Comparison of ENCODE assay signal across 8 cellular contexts in the genomic region with DNA sequence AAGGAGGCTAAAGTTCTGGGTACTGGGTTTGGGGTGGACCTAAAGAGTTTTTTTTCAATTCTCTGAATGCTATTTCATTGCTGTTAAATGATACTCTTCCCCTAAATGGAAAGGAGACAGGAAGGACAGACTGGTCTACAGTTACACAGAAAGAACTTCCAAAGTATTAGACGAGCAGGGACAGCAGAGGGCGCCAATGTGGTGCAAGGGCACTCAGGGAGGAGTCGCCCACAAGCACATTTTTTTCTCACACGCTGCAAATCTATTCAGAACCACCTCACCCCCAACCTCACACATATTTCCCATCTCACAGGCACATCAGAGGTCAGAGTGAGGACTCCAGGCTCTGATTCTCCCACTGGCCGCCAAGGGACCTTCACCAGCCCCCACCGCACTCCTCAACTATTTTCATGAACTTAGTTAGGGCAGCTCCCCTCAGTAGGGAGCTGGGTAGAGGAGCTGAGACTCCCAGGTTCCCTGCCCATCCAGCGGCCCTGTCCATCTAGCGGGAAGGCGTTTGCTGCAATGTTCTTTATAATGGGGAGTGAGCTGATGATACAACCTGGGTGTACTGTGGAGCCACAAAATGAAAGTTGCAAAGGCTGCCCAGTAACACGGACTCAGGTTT. TPM values are rescaled to one million over a fixed set of nuclear protein-coding genes. Genes with fewer than 3 reads are reported as not detected.
A peak's percentile ranks its signal among the peaks of the same experiment; 100 is the strongest.
DNase-seq lines count a peak whose midpoint lies in the region; ATAC-seq and TF ChIP-seq lines count a peak whose summit lies in the region.

No MANE protein-coding gene starts in this region.

- no peak overlapping the region for H3K4me3 ChIP-seq in kidney epithelial cell (ENCODE audit: low read depth, low read length)

- no peaks in the 10 kb centered on the region for H3K36me3 ChIP-seq in kidney epithelial cell (ENCODE audit: control insufficient read depth, insufficient read depth, low read length)

- ATAC-seq in HG03108 (IDR thresholded peaks at IDR 0.05; ENCODE audit: unreplicated experiment) (peak; percentile 64), GM21381 (IDR thresholded peaks at IDR 0.05; ENCODE audit: unreplicated experiment) (no peak)

- peak; percentile 97 for DNase-seq in DMS 273 (lab: John Stamatoyannopoulos, UW; ENCODE audit: unreplicated experiment)
- DNase-seq in NCI-H446 treated with DMSO at 0.1 percent for 48 hours (lab: John Stamatoyannopoulos, UW) = peak; percentile 79
- peak; percentile 47 for DNase-seq in activated CD4-positive, CD25-positive, alpha-beta regulatory T cell treated with anti-CD3 and anti-CD28 coated beads, Interleukin-2, amount 50 U/mL, for 16 hours (ENCODE audit: low read depth, low spot score)
- DNase-seq in cerebellar nuclear complex (lab: John Stamatoyannopoulos, UW) = peak; percentile 52 to 54
- DNase-seq in kidney epithelial cell (ENCODE audit: low read depth) = peak; percentile 60
- DNase-seq in stimulated activated CD4-positive, alpha-beta T cell treated with anti-CD3 and anti-CD28 coated beads, Interleukin-1b, Interleukin-23, amount 100 ng/mL, for 24 hours (ENCODE audit: low read depth in 4 of 4, low spot score in 1 of 4) = peak; percentile 62 to 71 (median 66)

- peak; percentile 89 for TF ChIP-seq CTCF in kidney epithelial cell (IDR thresholded peaks at IDR 0.05; ENCODE audit: insufficient read depth, low read length, poor library complexity, severe bottlenecking)

- peaks cover 57% of the 10 kb centered on the region for H3K27me3 ChIP-seq in kidney epithelial cell (ENCODE audit: control insufficient read depth, insufficient read depth, low read length)

RNA-seq across cellular contexts. Expression of gene CA4, which starts 6.8 kb away (rescaled TPM):
- not detected in 2 replicates for total RNA-seq in kidney epithelial cell

Comparison
In these comparisons a context has a peak if more than half of its experiments do, and no peak if none do; other contexts are left out.
1. DNase-seq: peak in every context shown above with its lines; median percentile 97 in DMS 273; 79 in NCI-H446 treated with DMSO at 0.1 percent for 48 hours; 66 in stimulated activated CD4-positive, alpha-beta T cell treated with anti-CD3 and anti-CD28 coated beads, Interleukin-1b, Interleukin-23, amount 100 ng/mL, for 24 hours; 60 in kidney epithelial cell; 53 in cerebellar nuclear complex; 47 in activated CD4-positive, CD25-positive, alpha-beta regulatory T cell treated with anti-CD3 and anti-CD28 coated beads, Interleukin-2, amount 50 U/mL, for 16 hours.